ENCODE assay signal across 8 cellular contexts in the genomic region with DNA sequence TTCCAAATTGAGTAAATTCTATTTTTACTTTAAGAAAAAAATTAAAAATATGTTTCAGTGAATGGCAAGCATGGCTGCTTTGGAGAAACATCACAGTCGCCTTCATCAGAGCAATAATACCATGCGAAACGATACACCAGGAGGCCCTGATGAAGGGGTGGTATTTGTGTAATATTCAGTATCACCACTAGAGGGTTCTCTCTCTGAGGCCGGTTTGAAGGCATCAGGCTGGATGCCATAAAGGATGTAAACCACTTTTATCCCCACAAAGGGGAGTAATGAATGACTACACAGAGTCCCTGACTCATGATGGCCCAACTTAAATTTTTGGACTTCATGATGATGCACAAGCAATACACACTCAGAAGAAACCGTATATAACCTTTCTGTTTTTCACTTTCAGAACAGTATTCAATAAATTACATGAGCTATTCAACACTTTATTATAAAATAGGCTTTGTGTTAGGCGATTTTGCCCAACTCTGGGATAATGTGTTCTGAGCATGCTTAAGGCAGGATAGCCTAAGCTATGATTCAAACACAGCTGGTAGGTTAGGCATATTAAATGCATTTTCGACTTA.
DNase-seq lines count a peak whose midpoint lies in the region; ATAC-seq and TF ChIP-seq lines count a peak whose summit lies in the region.

No MANE protein-coding gene starts in this region.

- DNase-seq in EL (peak; percentile 83), NCI-H748 treated with DMSO at 0.1 percent for 48 hours (lab: John Stamatoyannopoulos, UW) (peak; percentile 62), breast epithelium (ENCODE audit: low spot score in 2 of 2) (no peak), kidney tubule cell (ENCODE audit: low spot score) (peak; percentile 78), aorta (no peak)

- H3K4me1 ChIP-seq in breast epithelium (no peaks in the 10 kb centered on the region), aorta (ENCODE audit: control insufficient read depth in 1 of 2, insufficient read depth in 2 of 2, low read length in 2 of 2) (no peaks in the 10 kb centered on the region)

- H3K36me3 ChIP-seq in breast epithelium (no peaks in the 10 kb centered on the region), aorta (ENCODE audit: control insufficient read depth in 1 of 2, insufficient read depth in 2 of 2, low read length in 1 of 2) (no peaks in the 10 kb centered on the region)

- H3K4me3 ChIP-seq in breast epithelium = no peak overlapping the region
- no peak overlapping the region for H3K4me3 ChIP-seq in aorta (ENCODE audit: low read length in 2 of 2)

- H3K27me3 ChIP-seq in breast epithelium (no peaks in the 10 kb centered on the region), aorta (ENCODE audit: control insufficient read depth in 1 of 2, insufficient read depth in 2 of 2, low read length in 1 of 2) (no peaks in the 10 kb centered on the region)

- WGBS in aorta, 2 donors = 47 to 55% methylated on average over 7 of the region's 7 CpGs

- intact Hi-C loops in breast epithelium (cut with DNase I; ENCODE audit: low total_unique reads) = loop anchor here (5.0 kb wide), 1 partner anchor 315 kb away; no protein-coding TSS in a partner anchor
- intact Hi-C loops in aorta (cut with DNase I) = no loop called here

- no peak for TF ChIP-seq POLR2A in breast epithelium (IDR thresholded peaks at IDR 0.05)

- ATAC-seq in GM19468 (IDR thresholded peaks at IDR 0.05; ENCODE audit: extremely low read depth, unreplicated experiment) (peak; percentile 91), HG03558 (IDR thresholded peaks at IDR 0.05; ENCODE audit: extremely low read depth, unreplicated experiment) (peak; percentile 94), aorta (ENCODE audit: low FRiP score) (peak; percentile 46), HG02840 (IDR thresholded peaks at IDR 0.05; ENCODE audit: low FRiP score, unreplicated experiment) (no peak)

- H3K27ac ChIP-seq in breast epithelium = no peak overlapping the region
- H3K27ac ChIP-seq in aorta (ENCODE audit: low read depth in 1 of 2, low read length in 2 of 2) = no peak overlapping the region

- peak in 2 of 3 donors; percentile 52 to 53 for TF ChIP-seq CTCF in breast epithelium (IDR thresholded peaks at IDR 0.05)

- no peaks in the 10 kb centered on the region for H3K9me3 ChIP-seq in breast epithelium
- H3K9me3 ChIP-seq in aorta (ENCODE audit: control insufficient read depth, low read length) = no peaks in the 10 kb centered on the region

Comparison
In these comparisons a context has a peak if more than half of its experiments do, and no peak if none do; other contexts are left out.
1. DNase-seq: peak in EL (single experiment), NCI-H748 treated with DMSO at 0.1 percent for 48 hours (single experiment) and kidney tubule cell (single experiment); none in breast epithelium (0 of 2) and aorta (0 of 2).